ENCODE assay signal across 10 cellular contexts in the genomic region with DNA sequence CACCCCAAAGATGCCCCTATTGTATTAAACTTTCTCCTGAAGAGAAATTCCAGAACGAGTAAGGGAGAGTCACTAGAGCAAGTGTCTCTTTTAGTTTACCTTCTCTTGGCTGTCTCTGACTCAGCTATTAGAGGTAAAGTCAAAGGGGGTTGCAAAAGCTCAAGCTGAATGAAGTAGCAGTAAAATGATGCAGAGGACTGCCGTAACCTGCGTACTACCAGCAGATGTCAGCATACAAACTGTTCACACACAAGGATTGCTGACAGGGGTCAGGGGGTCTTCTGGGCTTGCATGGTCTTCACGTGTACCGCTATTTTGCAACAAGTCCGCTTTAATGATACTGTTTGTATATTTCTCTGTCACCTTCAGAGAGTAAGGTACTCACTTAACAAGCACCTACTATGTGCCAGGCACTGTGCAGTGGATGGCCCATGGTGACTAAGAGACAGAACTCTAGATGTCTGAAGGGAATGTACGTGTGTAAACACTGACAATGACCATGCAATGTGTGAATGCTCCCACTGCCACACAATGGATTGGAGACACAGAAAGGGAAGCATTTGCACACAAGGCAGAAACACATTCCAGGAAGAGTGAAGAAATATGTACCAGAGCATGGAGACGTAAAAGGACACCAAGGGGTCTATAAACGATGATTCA. TPM values are rescaled to one million over a fixed set of nuclear protein-coding genes. Genes with fewer than 3 reads are reported as not detected.
DNase-seq lines count a peak whose midpoint lies in the region; ATAC-seq, FAIRE-seq and TF ChIP-seq lines count a peak whose summit lies in the region.
"Had no signal": no experiment of that assay in that cellular context is flagged by ENCODE, and none has a peak within 500 bp of the region (broad histone marks: within the 10 kb centered on the region; RNA-seq: fewer than 3 reads in every experiment).

No MANE protein-coding gene starts in this region.

- no peak for ATAC-seq in RWPE2 (ENCODE audit: low read depth)

- DNase-seq in H4 (ENCODE audit: low spot score): peak; percentile 43
- no peak for DNase-seq in RWPE2 (ENCODE audit: low spot score)
- peak; percentile 5 for DNase-seq in germinal center (ENCODE audit: low spot score)
- DNase-seq in GM19239 (ENCODE audit: insufficient read length, low spot score): no peak
- no peak for DNase-seq in DMS79 (lab: John Stamatoyannopoulos, UW)
- DNase-seq in activated CD4-positive, CD25-positive, alpha-beta regulatory T cell treated with anti-CD3 and anti-CD28 coated beads, Interleukin-2, amount 50 U/mL, for 72 hours: no peak
- no peak for DNase-seq in activated CD8-positive, alpha-beta memory T cell treated with anti-CD3 and anti-CD28 coated beads, Interleukin-2, amount 50 U/mL, for 48 hours
- DNase-seq: left ventricle myocardium inferior had no signal

- TF ChIP-seq CTCF in 22Rv1 (IDR thresholded peaks at IDR 0.05) (peak; percentile 60), RWPE2 (IDR thresholded peaks at IDR 0.05; ENCODE audit: poor library complexity, severe bottlenecking) (peak; percentile 17)

- no peaks in the 10 kb centered on the region for H3K9me3 ChIP-seq in RWPE2 (ENCODE audit: severe bottlenecking)
- H3K9me3 ChIP-seq: BLaER1, left ventricle myocardium inferior had no signal

- no peak overlapping the region for H3K4me3 ChIP-seq in RWPE2 (ENCODE audit: severe bottlenecking)
- H3K4me3 ChIP-seq: BLaER1, left ventricle myocardium inferior had no signal

- H3K27ac ChIP-seq in 22Rv1: no peak overlapping the region
- peak overlapping the region; percentile 87 for H3K27ac ChIP-seq in RWPE2 (ENCODE audit: poor library complexity, severe bottlenecking)
- H3K27ac ChIP-seq: BLaER1, left ventricle myocardium inferior had no signal

- no peak for FAIRE-seq in GM19239 (lab: Jason Lieb, UNC)

- no peaks in the 10 kb centered on the region for H3K36me3 ChIP-seq in RWPE2 (ENCODE audit: low read depth)
- H3K36me3 ChIP-seq: left ventricle myocardium inferior had no signal

- H3K4me1 ChIP-seq in RWPE2 (ENCODE audit: insufficient read depth, poor library complexity, severe bottlenecking): peaks cover 43% of the 10 kb centered on the region
- H3K4me1 ChIP-seq: BLaER1 had no signal

- H3K27me3 ChIP-seq in RWPE2 (ENCODE audit: insufficient read depth, poor library complexity, severe bottlenecking): no peaks in the 10 kb centered on the region
- H3K27me3 ChIP-seq: BLaER1 had no signal

RNA-seq across cellular contexts. Expression of a gene that starts 34.9 kb away (rescaled TPM):
- total RNA-seq in H4 (2014; rRNA removed; shearing (Covaris generic)): 6.7 and 8.6 TPM in 2 replicates

RNA-seq across cellular contexts. Expression of a gene that starts 34.9 kb away (rescaled TPM):
- total RNA-seq in H4 (2014; rRNA removed; shearing (Covaris generic)): 59.6 and 64.0 TPM in 2 replicates

RNA-seq across cellular contexts. Expression of a gene that starts 46.8 kb away (rescaled TPM):
- total RNA-seq in H4 (2014; rRNA removed; shearing (Covaris generic)): not detected in 2 replicates
- total RNA-seq: left ventricle myocardium inferior had no signal

Comparison
In these comparisons a context has a peak if more than half of its experiments do, and no peak if none do; other contexts are left out.
1. DNase-seq: peak in H4 (single experiment) and germinal center (single experiment); none in RWPE2 (single experiment), GM19239 (single experiment), DMS79 (single experiment), activated CD4-positive, CD25-positive, alpha-beta regulatory T cell treated with anti-CD3 and anti-CD28 coated beads, Interleukin-2, amount 50 U/mL, for 72 hours (single experiment) and activated CD8-positive, alpha-beta memory T cell treated with anti-CD3 and anti-CD28 coated beads, Interleukin-2, amount 50 U/mL, for 48 hours (single experiment).